ENCODE assay signal across 11 cellular contexts in the genomic region with DNA sequence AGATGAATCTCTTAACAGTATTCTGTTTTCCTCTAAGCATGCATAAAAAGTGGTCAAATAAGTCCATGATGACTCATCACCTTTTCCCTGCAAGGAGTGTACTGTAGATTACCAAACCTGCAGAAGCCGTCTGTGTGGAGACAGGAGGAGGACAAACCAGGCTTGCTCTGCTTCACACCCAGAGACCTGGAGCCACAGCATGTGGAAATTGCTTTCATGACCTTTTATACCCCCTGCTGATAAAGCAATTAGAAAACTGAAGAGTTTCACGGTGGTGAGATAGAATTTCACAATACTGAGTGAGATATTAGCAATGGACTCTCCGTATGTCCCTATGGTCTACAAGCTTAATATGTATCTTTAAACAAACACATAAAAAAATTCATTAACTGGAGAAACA. TPM values are rescaled to one million over a fixed set of nuclear protein-coding genes. Genes with fewer than 3 reads are reported as not detected.
A peak's percentile ranks its signal among the peaks of the same experiment; 100 is the strongest.
DNase-seq lines count a peak whose midpoint lies in the region; ATAC-seq and TF ChIP-seq lines count a peak whose summit lies in the region.
"Had no signal": no experiment of that assay in that cellular context is flagged by ENCODE, and none has a peak within 500 bp of the region (broad histone marks: within the 10 kb centered on the region; RNA-seq: fewer than 3 reads in every experiment).

No MANE protein-coding gene starts in this region.

- H3K36me3 ChIP-seq in breast epithelium (no peaks in the 10 kb centered on the region), PC-3 (ENCODE audit: low read depth, low read length) (peaks cover 13% of the 10 kb centered on the region; the same call in 1 of the 2 replicates)

- H4K20me1 ChIP-seq in PC-3 (ENCODE audit: low read length): no peaks in the 10 kb centered on the region

- no peaks in the 10 kb centered on the region for H3K27me3 Mint-ChIP-seq in MCF 10A (ENCODE audit: insufficient read depth, unreplicated experiment)
- H3K27me3 Mint-ChIP-seq in type B pancreatic cell: no peaks in the 10 kb centered on the region

- peak overlapping the region in 1 of 2 donors; percentile 32 for H3K27ac ChIP-seq in breast epithelium
- H3K27ac ChIP-seq in PC-3 (ENCODE audit: low read length): peak overlapping the region; percentile 54
- H3K27ac ChIP-seq: gastroesophageal sphincter had no signal

- TF ChIP-seq POLR2A in breast epithelium (IDR thresholded peaks at IDR 0.05): no peak

- BruUV-seq in MCF 10A (replicated peaks; lab: Mats Ljungman, UMichigan) (no TSS peak), PC-3 (replicated peaks; lab: Mats Ljungman, UMichigan) (TSS peak; percentile 14)

- peak overlapping the region; percentile 54 for H3K4me2 ChIP-seq in PC-3 (ENCODE audit: low read length)

- intact Hi-C loops in MCF 10A (cut with micrococcal nuclease) (no loop called here), breast epithelium (cut with DNase I; ENCODE audit: low total_unique reads) (no loop called here), PC-3 (cut with micrococcal nuclease) (no loop called here)

- POLR2A ChIA-PET in MCF 10A (lab: Yijun Ruan, JAX) (interaction anchor here (0.5 to 1.3 kb wide), 9 partner anchors 13 to 553 kb away, joined by 3 to 17 read pairs (median 4); partner anchors contain the start of gene DFFA), PC-3 (lab: Charles Lee; ENCODE audit: unreplicated experiment) (no interaction called here)

- peak; percentile 98 for ATAC-seq in PC-3
- no peak for ATAC-seq in GM18870 (IDR thresholded peaks at IDR 0.05; ENCODE audit: unreplicated experiment)
- no peak for ATAC-seq in GM19463 (IDR thresholded peaks at IDR 0.05; ENCODE audit: unreplicated experiment)
- no peak for ATAC-seq in HG03108 (IDR thresholded peaks at IDR 0.05; ENCODE audit: unreplicated experiment)
- ATAC-seq: gastroesophageal sphincter had no signal

- no peaks in the 10 kb centered on the region for H3F3A ChIP-seq in PC-3 (ENCODE audit: low read length, unreplicated experiment)

- H3K9me3 Mint-ChIP-seq in MCF 10A (ENCODE audit: unreplicated experiment) (no peaks in the 10 kb centered on the region), type B pancreatic cell (no peaks in the 10 kb centered on the region)

- H3K9me3 ChIP-seq in breast epithelium (no peaks in the 10 kb centered on the region), PC-3 (ENCODE audit: low read length) (no peaks in the 10 kb centered on the region)
- H3K9me3 ChIP-seq: gastroesophageal sphincter had no signal

- peak overlapping the region; percentile 39 for H3K27ac Mint-ChIP-seq in MCF 10A (ENCODE audit: low read depth, unreplicated experiment)
- H3K27ac Mint-ChIP-seq in type B pancreatic cell: peak overlapping the region; percentile 72

- H3K27me3 ChIP-seq in breast epithelium (no peaks in the 10 kb centered on the region), PC-3 (ENCODE audit: low read length) (no peaks in the 10 kb centered on the region)
- H3K27me3 ChIP-seq: gastroesophageal sphincter had no signal

- CTCF ChIA-PET in MCF 10A (lab: Yijun Ruan, JAX): interaction anchor here (0.7 to 4.0 kb wide), 4 partner anchors 13 to 82 kb away, joined by 3 to 18 read pairs (median 4); no protein-coding TSS in a partner anchor
- CTCF ChIA-PET in PC-3 (lab: Charles Lee): no interaction called here

- H3K4me1 ChIP-seq in breast epithelium (no peaks in the 10 kb centered on the region), PC-3 (ENCODE audit: insufficient read depth, low read length) (peaks cover 12% of the 10 kb centered on the region)
- H3K4me1 ChIP-seq: gastroesophageal sphincter had no signal

- H3K9ac ChIP-seq in PC-3 (ENCODE audit: low read length): no peak overlapping the region

- no peak for TF ChIP-seq CTCF in MCF 10A (IDR thresholded peaks at IDR 0.05; ENCODE audit: unreplicated experiment)
- no peak for TF ChIP-seq CTCF in breast epithelium (IDR thresholded peaks at IDR 0.05)
- TF ChIP-seq CTCF in PC-3 (conservative IDR thresholded peaks at IDR 0.05; ENCODE audit: low read depth, low read length): no peak
- no peak for TF ChIP-seq CTCF in type B pancreatic cell (conservative IDR thresholded peaks at IDR 0.05)

- peak; percentile 88 for DNase-seq in MCF 10A (ENCODE audit: unreplicated experiment)
- no peak for DNase-seq in breast epithelium (ENCODE audit: low spot score in 2 of 2)
- DNase-seq in PC-3: peak; percentile 84
- DNase-seq in fibroblast of gingiva (ENCODE audit: low read depth): peak; percentile 64
- DNase-seq in type B pancreatic cell (ENCODE audit: extremely low spot score, unreplicated experiment): no peak
- DNase-seq: activated CD8-positive, alpha-beta memory T cell treated with anti-CD3 and anti-CD28 coated beads, Interleukin-2, amount 50 U/mL, for 48 hours; occipital lobe had no signal

- H2AFZ ChIP-seq in PC-3 (ENCODE audit: low read length): no peak overlapping the region

- H3K4me1 Mint-ChIP-seq in MCF 10A (ENCODE audit: insufficient read depth, unreplicated experiment) (peaks cover 12% of the 10 kb centered on the region), type B pancreatic cell (ENCODE audit: unreplicated experiment) (peaks cover 10% of the 10 kb centered on the region)

- no peak overlapping the region for H3K4me3 Mint-ChIP-seq in MCF 10A (ENCODE audit: unreplicated experiment)
- no peak overlapping the region for H3K4me3 Mint-ChIP-seq in type B pancreatic cell

- peaks cover 41% of the 10 kb centered on the region for H3K36me3 Mint-ChIP-seq in MCF 10A (ENCODE audit: insufficient read depth, unreplicated experiment)
- peaks cover 17% of the 10 kb centered on the region for H3K36me3 Mint-ChIP-seq in type B pancreatic cell

- no peaks in the 10 kb centered on the region for H3K9me2 ChIP-seq in PC-3 (replicated peaks; ENCODE audit: low read length)

- no peak overlapping the region for H3K4me3 ChIP-seq in breast epithelium
- H3K4me3 ChIP-seq in PC-3 (ENCODE audit: low read length): no peak overlapping the region
- H3K4me3 ChIP-seq: gastroesophageal sphincter had no signal

- H3K79me2 ChIP-seq in PC-3 (ENCODE audit: low read length): no peaks in the 10 kb centered on the region

RNA-seq across cellular contexts. Expression of gene CORT, which starts 9.4 kb away (rescaled TPM):
- total RNA-seq in MCF 10A (2022) (0.66 TPM in 1 of 2 replicates, not detected in the other), breast epithelium (under 1 TPM in 2 of 3 donors, not detected in 1; 0.29 to 0.64 TPM), PC-3 (2014; rRNA removed) (1.2 TPM in 1 of 2 replicates, not detected in the other), type B pancreatic cell (ENCODE audit: low replicate concordance) (not detected in 2 replicates)
- total RNA-seq: gastroesophageal sphincter had no signal

RNA-seq across cellular contexts. Expression of gene DFFA, which starts 13.1 kb away (rescaled TPM):
- total RNA-seq in MCF 10A (2022): 51.3 and 55.7 TPM in 2 replicates
- 10 to 100 TPM; 19.7 to 22.8 (median 21.3) TPM for total RNA-seq in breast epithelium
- total RNA-seq in PC-3 (2014; rRNA removed): 46.7 and 52.0 TPM in 2 replicates
- total RNA-seq in type B pancreatic cell (ENCODE audit: low replicate concordance): 41.6 and 52.8 TPM in 2 replicates

RNA-seq across cellular contexts. Expression of gene PEX14, which starts 15.6 kb away (rescaled TPM):
- total RNA-seq in MCF 10A (2022) (22.2 and 26.6 TPM in 2 replicates), breast epithelium (10 to 100 TPM; 12.5 to 16.1 (median 14.8) TPM), PC-3 (2014; rRNA removed) (24.9 and 32.1 TPM in 2 replicates), type B pancreatic cell (ENCODE audit: low replicate concordance) (22.5 and 25.3 TPM in 2 replicates)

RNA-seq across cellular contexts. Expression of gene CENPS, which starts 29.0 kb away (rescaled TPM):
- 19.0 and 19.4 TPM in 2 replicates for total RNA-seq in MCF 10A (2022)
- total RNA-seq in breast epithelium: 1 to 10 TPM; 5.9 to 8.8 (median 5.9) TPM
- total RNA-seq in PC-3 (2014; rRNA removed): 16.3 and 19.5 TPM in 2 replicates
- total RNA-seq in type B pancreatic cell (ENCODE audit: low replicate concordance): 17.8 and 24.7 TPM in 2 replicates

Comparison
In these comparisons a context has a peak if more than half of its experiments do, and no peak if none do; other contexts are left out.
1. DNase-seq: peak in MCF 10A (single experiment), PC-3 (single experiment) and fibroblast of gingiva (single experiment); none in breast epithelium (0 of 2) and type B pancreatic cell (single experiment).